Comparison of ENCODE assay signal across 16 cellular contexts in genomic region chr3:29560031-29560430, GRCh38.
DNase-seq lines count a peak whose midpoint lies in the region; ATAC-seq and TF ChIP-seq lines count a peak whose summit lies in the region.
"Had no signal": no experiment of that assay in that cellular context is flagged by ENCODE, and none has a peak within 500 bp of the region (broad histone marks: within the 10 kb centered on the region; RNA-seq: fewer than 3 reads in every experiment).

No MANE protein-coding gene starts in this region.

- peak; percentile 35 for DNase-seq in NCI-H2171 treated with DMSO at 0.1 percent for 48 hours (lab: John Stamatoyannopoulos, UW)
- no peak for DNase-seq in NCI-H2171 (lab: John Stamatoyannopoulos, UW)
- peak; percentile 64 for DNase-seq in AG10803 (ENCODE audit: low read depth)
- DNase-seq in NCI-H446 (lab: John Stamatoyannopoulos, UW), result peak; percentile 10 to 63
- DNase-seq in fibroblast of gingiva (ENCODE audit: low read depth), result peak; percentile 51
- DNase-seq in hypothalamus (lab: John Stamatoyannopoulos, UW), result no peak
- DNase-seq: Calu3; CD8-positive, alpha-beta T cell; DMS79 treated with DMSO at 0.1 percent for 48 hours; GF-D8; GM23248; HCEC 1CT had no signal

- TF ChIP-seq CTCF in AG10803 (conservative IDR thresholded peaks at IDR 0.05; ENCODE audit: low read length), result no peak

- ATAC-seq in GM21737 (IDR thresholded peaks at IDR 0.05; ENCODE audit: unreplicated experiment), result no peak
- ATAC-seq: A549; CD8-positive, alpha-beta T cell; GM12878 had no signal

- H3K4me3 ChIP-seq in AG10803 (ENCODE audit: low read length), result no peak overlapping the region
- H3K4me3 ChIP-seq: A549; BLaER1 treated with 17β-estradiol and CSF1 and Interleukin-3, amounts not matched to agents 10 nM and 100 nM; GM12878; GM23248 had no signal

Comparison
In these comparisons a context has a peak if more than half of its experiments do, and no peak if none do; other contexts are left out.
1. DNase-seq: peak in NCI-H2171 treated with DMSO at 0.1 percent for 48 hours (single experiment), AG10803 (single experiment), NCI-H446 (2 of 2) and fibroblast of gingiva (single experiment); none in NCI-H2171 (single experiment) and hypothalamus (0 of 51).